In genomic region chr13:24293761-24294160, GRCh38 we compare ENCODE assay signal across 20 cellular contexts. TPM values are rescaled to one million over a fixed set of nuclear protein-coding genes. Genes with fewer than 3 reads are reported as not detected.
"Had no signal": no experiment of that assay in that cellular context is flagged by ENCODE, and none has a peak within 500 bp of the region (broad histone marks: within the 10 kb centered on the region; RNA-seq: fewer than 3 reads in every experiment).

No MANE protein-coding gene starts in this region.

- DNase-seq: activated CD4-positive, alpha-beta T cell treated with anti-CD3 and anti-CD28 coated beads, Interleukin-2, amount 50 U/mL, for 4 hours; activated CD8-positive, alpha-beta memory T cell treated with anti-CD3 and anti-CD28 coated beads, Interleukin-2, amount 10 ng/mL, durations not matched to agents 7 days and 5 days; amniotic stem cell; body of pancreas; effector memory CD8-positive, alpha-beta T cell; gastrocnemius medialis; heart left ventricle; left cardiac atrium; lower lobe of right lung; psoas muscle; right lobe of liver; T1000 had no signal

- H3K9me3 Mint-ChIP-seq: central memory CD8-positive, alpha-beta T cell; effector memory CD8-positive, alpha-beta T cell; nephron; T-cell had no signal

- H3K4me3 ChIP-seq: body of pancreas, gastrocnemius medialis, heart left ventricle, lower lobe of right lung, psoas muscle, right lobe of liver, thoracic aorta had no signal

- H3K4me1 ChIP-seq: body of pancreas, gastrocnemius medialis, heart left ventricle, lower lobe of right lung, psoas muscle, right lobe of liver had no signal

- H3K27ac ChIP-seq: body of pancreas, epithelial cell of prostate, gastrocnemius medialis, heart left ventricle, lower lobe of right lung, psoas muscle, right lobe of liver, thoracic aorta had no signal

- H3K27ac Mint-ChIP-seq: activated CD8-positive, alpha-beta memory T cell treated with anti-CD3 and anti-CD28 coated beads, Interleukin-2, amount 10 ng/mL, durations not matched to agents 7 days and 5 days; T-cell had no signal

- H3K27me3 Mint-ChIP-seq: activated CD8-positive, alpha-beta memory T cell treated with anti-CD3 and anti-CD28 coated beads, Interleukin-2, amount 10 ng/mL, durations not matched to agents 7 days and 5 days; central memory CD8-positive, alpha-beta T cell; effector memory CD8-positive, alpha-beta T cell; T-cell had no signal

- H3K4me3 Mint-ChIP-seq: activated CD8-positive, alpha-beta memory T cell treated with anti-CD3 and anti-CD28 coated beads, Interleukin-2, amount 10 ng/mL, durations not matched to agents 7 days and 5 days; central memory CD8-positive, alpha-beta T cell; effector memory CD8-positive, alpha-beta T cell; nephron; T-cell had no signal

- H3K4me1 Mint-ChIP-seq: activated CD8-positive, alpha-beta memory T cell treated with anti-CD3 and anti-CD28 coated beads, Interleukin-2, amount 10 ng/mL, durations not matched to agents 7 days and 5 days had no signal

- H3K36me3 ChIP-seq: gastrocnemius medialis had no signal

- H3K9me3 ChIP-seq: body of pancreas, gastrocnemius medialis, heart left ventricle, lower lobe of right lung, psoas muscle, right lobe of liver, thoracic aorta had no signal

- H3K27me3 ChIP-seq: body of pancreas, gastrocnemius medialis, heart left ventricle, right lobe of liver had no signal

- ATAC-seq: activated CD4-positive, CD25-positive, alpha-beta regulatory T cell treated with anti-CD3 and anti-CD28 coated beads, Interleukin-2, amount 50 U/mL, for 24 hours; activated CD8-positive, alpha-beta memory T cell treated with anti-CD3 and anti-CD28 coated beads, Interleukin-2, amount 10 ng/mL, durations not matched to agents 7 days and 5 days; body of pancreas; effector memory CD8-positive, alpha-beta T cell; gastrocnemius medialis; heart left ventricle; left cardiac atrium; lower lobe of right lung; psoas muscle; right lobe of liver; T-cell had no signal

RNA-seq across cellular contexts. Expression of gene C1QTNF9, which starts 15.6 kb away (rescaled TPM):
- total RNA-seq: activated CD8-positive, alpha-beta memory T cell treated with anti-CD3 and anti-CD28 coated beads, Interleukin-2, amount 10 ng/mL, durations not matched to agents 7 days and 5 days; lower lobe of right lung; osteocyte; SK-MEL-5 had no signal
